1 cellular context compared by ENCODE assay signal in the genomic region with DNA sequence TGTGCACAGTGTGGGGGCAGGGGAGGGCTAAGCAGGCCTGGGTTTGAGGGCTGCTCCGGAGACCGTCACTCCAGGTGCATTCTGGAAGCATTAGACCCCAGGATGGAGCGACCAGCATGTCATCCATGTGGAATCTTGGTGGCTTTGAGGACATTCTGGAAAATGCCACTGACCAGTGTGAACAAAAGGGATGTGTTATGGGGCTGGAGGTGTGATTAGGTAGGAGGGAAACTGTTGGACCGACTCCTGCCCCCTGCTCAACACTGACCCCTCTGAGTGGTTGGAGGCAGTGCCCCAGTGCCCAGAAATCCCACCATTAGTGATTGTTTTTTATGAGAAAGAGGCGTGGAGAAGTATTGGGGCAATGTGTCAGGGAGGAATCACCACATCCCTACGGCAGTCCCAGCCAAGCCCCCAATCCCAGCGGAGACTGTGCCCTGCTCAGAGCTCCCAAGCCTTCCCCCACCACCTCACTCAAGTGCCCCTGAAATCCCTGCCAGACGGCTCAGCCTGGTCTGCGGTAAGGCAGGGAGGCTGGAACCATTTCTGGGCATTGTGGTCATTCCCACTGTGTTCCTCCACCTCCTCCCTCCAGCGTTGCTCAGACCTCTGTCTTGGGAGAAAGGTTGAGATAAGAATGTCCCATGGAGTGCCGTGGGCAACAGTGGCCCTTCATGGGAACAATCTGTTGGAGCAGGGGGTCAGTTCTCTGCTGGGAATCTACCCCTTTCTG.
TF ChIP-seq lines count a peak whose summit lies in the region.

No MANE protein-coding gene starts in this region.

TF ChIP-seq in GM23338, 12 proteins besides CTCF, POLR2A, EP300 and RAD21 (continued from another document):
- TF ChIP-seq, protein P1, sequence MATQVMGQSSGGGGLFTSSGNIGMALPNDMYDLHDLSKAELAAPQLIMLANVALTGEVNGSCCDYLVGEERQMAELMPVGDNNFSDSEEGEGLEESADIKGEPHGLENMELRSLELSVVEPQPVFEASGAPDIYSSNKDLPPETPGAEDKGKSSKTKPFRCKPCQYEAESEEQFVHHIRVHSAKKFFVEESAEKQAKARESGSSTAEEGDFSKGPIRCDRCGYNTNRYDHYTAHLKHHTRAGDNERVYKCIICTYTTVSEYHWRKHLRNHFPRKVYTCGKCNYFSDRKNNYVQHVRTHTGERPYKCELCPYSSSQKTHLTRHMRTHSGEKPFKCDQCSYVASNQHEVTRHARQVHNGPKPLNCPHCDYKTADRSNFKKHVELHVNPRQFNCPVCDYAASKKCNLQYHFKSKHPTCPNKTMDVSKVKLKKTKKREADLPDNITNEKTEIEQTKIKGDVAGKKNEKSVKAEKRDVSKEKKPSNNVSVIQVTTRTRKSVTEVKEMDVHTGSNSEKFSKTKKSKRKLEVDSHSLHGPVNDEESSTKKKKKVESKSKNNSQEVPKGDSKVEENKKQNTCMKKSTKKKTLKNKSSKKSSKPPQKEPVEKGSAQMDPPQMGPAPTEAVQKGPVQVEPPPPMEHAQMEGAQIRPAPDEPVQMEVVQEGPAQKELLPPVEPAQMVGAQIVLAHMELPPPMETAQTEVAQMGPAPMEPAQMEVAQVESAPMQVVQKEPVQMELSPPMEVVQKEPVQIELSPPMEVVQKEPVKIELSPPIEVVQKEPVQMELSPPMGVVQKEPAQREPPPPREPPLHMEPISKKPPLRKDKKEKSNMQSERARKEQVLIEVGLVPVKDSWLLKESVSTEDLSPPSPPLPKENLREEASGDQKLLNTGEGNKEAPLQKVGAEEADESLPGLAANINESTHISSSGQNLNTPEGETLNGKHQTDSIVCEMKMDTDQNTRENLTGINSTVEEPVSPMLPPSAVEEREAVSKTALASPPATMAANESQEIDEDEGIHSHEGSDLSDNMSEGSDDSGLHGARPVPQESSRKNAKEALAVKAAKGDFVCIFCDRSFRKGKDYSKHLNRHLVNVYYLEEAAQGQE (IDR thresholded peaks at IDR 0.05; ENCODE audit: unreplicated experiment) = no peak
- TF ChIP-seq, protein P2, sequence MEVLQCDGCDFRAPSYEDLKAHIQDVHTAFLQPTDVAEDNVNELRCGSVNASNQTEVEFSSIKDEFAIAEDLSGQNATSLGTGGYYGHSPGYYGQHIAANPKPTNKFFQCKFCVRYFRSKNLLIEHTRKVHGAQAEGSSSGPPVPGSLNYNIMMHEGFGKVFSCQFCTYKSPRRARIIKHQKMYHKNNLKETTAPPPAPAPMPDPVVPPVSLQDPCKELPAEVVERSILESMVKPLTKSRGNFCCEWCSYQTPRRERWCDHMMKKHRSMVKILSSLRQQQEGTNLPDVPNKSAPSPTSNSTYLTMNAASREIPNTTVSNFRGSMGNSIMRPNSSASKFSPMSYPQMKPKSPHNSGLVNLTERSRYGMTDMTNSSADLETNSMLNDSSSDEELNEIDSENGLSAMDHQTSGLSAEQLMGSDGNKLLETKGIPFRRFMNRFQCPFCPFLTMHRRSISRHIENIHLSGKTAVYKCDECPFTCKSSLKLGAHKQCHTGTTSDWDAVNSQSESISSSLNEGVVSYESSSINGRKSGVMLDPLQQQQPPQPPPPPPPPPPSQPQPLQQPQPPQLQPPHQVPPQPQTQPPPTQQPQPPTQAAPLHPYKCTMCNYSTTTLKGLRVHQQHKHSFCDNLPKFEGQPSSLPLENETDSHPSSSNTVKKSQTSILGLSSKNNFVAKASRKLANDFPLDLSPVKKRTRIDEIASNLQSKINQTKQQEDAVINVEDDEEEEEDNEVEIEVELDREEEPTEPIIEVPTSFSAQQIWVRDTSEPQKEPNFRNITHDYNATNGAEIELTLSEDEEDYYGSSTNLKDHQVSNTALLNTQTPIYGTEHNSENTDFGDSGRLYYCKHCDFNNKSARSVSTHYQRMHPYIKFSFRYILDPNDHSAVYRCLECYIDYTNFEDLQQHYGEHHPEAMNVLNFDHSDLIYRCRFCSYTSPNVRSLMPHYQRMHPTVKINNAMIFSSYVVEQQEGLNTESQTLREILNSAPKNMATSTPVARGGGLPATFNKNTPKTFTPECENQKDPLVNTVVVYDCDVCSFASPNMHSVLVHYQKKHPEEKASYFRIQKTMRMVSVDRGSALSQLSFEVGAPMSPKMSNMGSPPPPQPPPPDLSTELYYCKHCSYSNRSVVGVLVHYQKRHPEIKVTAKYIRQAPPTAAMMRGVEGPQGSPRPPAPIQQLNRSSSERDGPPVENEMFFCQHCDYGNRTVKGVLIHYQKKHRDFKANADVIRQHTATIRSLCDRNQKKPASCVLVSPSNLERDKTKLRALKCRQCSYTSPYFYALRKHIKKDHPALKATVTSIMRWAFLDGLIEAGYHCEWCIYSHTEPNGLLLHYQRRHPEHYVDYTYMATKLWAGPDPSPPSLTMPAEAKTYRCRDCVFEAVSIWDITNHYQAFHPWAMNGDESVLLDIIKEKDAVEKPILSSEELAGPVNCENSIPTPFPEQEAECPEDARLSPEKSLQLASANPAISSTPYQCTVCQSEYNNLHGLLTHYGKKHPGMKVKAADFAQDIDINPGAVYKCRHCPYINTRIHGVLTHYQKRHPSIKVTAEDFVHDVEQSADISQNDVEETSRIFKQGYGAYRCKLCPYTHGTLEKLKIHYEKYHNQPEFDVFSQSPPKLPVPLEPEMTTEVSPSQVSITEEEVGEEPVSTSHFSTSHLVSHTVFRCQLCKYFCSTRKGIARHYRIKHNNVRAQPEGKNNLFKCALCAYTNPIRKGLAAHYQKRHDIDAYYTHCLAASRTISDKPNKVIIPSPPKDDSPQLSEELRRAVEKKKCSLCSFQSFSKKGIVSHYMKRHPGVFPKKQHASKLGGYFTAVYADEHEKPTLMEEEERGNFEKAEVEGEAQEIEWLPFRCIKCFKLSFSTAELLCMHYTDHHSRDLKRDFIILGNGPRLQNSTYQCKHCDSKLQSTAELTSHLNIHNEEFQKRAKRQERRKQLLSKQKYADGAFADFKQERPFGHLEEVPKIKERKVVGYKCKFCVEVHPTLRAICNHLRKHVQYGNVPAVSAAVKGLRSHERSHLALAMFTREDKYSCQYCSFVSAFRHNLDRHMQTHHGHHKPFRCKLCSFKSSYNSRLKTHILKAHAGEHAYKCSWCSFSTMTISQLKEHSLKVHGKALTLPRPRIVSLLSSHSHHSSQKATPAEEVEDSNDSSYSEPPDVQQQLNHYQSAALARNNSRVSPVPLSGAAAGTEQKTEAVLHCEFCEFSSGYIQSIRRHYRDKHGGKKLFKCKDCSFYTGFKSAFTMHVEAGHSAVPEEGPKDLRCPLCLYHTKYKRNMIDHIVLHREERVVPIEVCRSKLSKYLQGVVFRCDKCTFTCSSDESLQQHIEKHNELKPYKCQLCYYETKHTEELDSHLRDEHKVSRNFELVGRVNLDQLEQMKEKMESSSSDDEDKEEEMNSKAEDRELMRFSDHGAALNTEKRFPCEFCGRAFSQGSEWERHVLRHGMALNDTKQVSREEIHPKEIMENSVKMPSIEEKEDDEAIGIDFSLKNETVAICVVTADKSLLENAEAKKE (CRISPR knock-in tag; IDR thresholded peaks at IDR 0.05) = no peak
- TF ChIP-seq ZNF114 (CRISPR knock-in tag; IDR thresholded peaks at IDR 0.05) = no peak
- no peak for TF ChIP-seq CREB1 (CRISPR knock-in tag; IDR thresholded peaks at IDR 0.05; ENCODE audit: low read depth)
- no peak for TF ChIP-seq POLR2AphosphoS5 (IDR thresholded peaks at IDR 0.05; ENCODE audit: low read depth)
- no peak for TF ChIP-seq JUNB (IDR thresholded peaks at IDR 0.05; ENCODE audit: unreplicated experiment)
- no peak for TF ChIP-seq EZH2 (IDR thresholded peaks at IDR 0.05; ENCODE audit: low read depth, unreplicated experiment)
- no peak for TF ChIP-seq EZH2phosphoT487 (IDR thresholded peaks at IDR 0.05; ENCODE audit: unreplicated experiment)
TF ChIP-seq in GM23338: peak in this region for 0.
